Comparison of ENCODE assay signal across 25 cellular contexts in the genomic region with DNA sequence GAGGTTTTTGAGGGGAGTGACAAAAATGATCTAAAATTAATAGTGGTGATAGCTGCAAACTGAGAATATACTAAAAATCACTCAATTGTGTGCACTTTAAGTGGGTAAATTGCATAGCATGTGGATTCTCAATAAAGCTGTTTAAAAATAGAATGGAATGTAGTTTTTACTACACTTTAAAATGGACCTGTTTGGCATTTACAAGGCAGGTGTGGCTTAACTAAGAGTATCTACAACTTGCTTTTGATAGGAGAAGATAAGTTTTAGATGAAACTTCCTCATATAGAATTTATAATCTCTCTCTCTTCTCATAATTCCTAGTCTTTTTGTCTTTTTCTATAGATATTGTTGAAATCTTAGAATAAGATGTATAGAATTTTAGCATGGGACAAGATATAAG. TPM values are rescaled to one million over a fixed set of nuclear protein-coding genes. Genes with fewer than 3 reads are reported as not detected.
"Had no signal": no experiment of that assay in that cellular context is flagged by ENCODE, and none has a peak within 500 bp of the region (broad histone marks: within the 10 kb centered on the region; RNA-seq: fewer than 3 reads in every experiment).

No MANE protein-coding gene starts in this region.

- FAIRE-seq: kidney, urothelium cell line had no signal

- H3K27me3 ChIP-seq: dorsolateral prefrontal cortex, gastrocnemius medialis, left lung, ovary, right lobe of liver, stomach, testis, tibial artery, upper lobe of left lung had no signal

- H3K9me3 ChIP-seq: gastrocnemius medialis, left lung, ovary, right lobe of liver, stomach, testis, tibial artery, upper lobe of left lung had no signal

- H3K27ac ChIP-seq: dorsolateral prefrontal cortex, gastrocnemius medialis, left lung, ovary, right lobe of liver, stomach, testis, tibial artery, upper lobe of left lung had no signal

- H3K4me1 ChIP-seq: testis had no signal

- H3K4me3 ChIP-seq: dorsolateral prefrontal cortex, gastrocnemius medialis, left lung, ovary, right lobe of liver, stomach, testis, tibial artery, upper lobe of left lung had no signal

- DNase-seq: cortex of kidney; dorsolateral prefrontal cortex; effector CD4-positive, alpha-beta T cell; foreskin fibroblast; gastrocnemius medialis; head of caudate nucleus; kidney; left lung; naive thymus-derived CD8-positive, alpha-beta T cell; nephron progenitor cell; nucleus accumbens; ovary; retina; right lobe of liver; stimulated activated CD4-positive, alpha-beta T cell treated with anti-CD3 and anti-CD28 coated beads, Interleukin-2, amount 100 ng/mL, for 24 hours; stimulated activated CD4-positive, alpha-beta T cell treated with anti-CD3 and anti-CD28 coated beads, Interleukin-4, amount 100 ng/mL, for 24 hours; stimulated activated naive CD4-positive, alpha-beta T cell treated with Interleukin-2 at 50 U/mL for 16 hours; stomach; substantia nigra; testis; tibial artery; upper lobe of left lung had no signal

- H3K36me3 ChIP-seq: gastrocnemius medialis, left lung, ovary, right lobe of liver, stomach, tibial artery, upper lobe of left lung had no signal

- ATAC-seq: esophagus mucosa; gastrocnemius medialis; left lung; naive thymus-derived CD8-positive, alpha-beta T cell; right lobe of liver; stimulated activated effector memory CD8-positive, alpha-beta T cell treated with anti-CD3 and anti-CD28 coated beads, Interleukin-12 subunit alpha, Interleukin-12 subunit beta, amount 100 ng/mL, for 72 hours had no signal

RNA-seq across cellular contexts. Expression of gene THRB, which starts 40.3 kb away (rescaled TPM):
- total RNA-seq: naive thymus-derived CD8-positive, alpha-beta T cell had no signal
- polyA plus RNA-seq: naive thymus-derived CD8-positive, alpha-beta T cell had no signal
